Comparison of ENCODE assay signal across 1 cellular context in the genomic region with DNA sequence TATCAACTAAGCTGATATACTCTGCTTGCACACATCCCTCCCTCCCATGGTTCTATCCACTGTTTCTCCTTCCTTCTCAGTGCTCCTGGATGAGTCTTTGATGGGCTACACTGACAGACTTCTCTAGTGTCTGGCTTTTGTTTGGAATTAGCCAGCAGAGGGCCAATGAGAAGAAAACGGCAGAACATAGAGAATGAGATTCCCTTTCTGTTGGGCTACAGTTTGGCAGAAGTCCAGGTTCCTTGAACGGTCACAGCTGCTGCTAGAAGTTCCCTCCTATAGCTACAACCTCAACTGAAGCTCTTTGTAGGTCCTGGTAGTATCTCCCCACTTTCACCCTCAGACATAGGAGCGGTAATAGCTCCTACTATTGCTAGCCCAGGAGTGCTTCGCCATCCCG.
TF ChIP-seq lines count a peak whose summit lies in the region.

No MANE protein-coding gene starts in this region.

TF ChIP-seq in GM23338, 12 proteins besides CTCF, POLR2A, EP300 and RAD21 (continued from another document):
- TF ChIP-seq, protein P1, sequence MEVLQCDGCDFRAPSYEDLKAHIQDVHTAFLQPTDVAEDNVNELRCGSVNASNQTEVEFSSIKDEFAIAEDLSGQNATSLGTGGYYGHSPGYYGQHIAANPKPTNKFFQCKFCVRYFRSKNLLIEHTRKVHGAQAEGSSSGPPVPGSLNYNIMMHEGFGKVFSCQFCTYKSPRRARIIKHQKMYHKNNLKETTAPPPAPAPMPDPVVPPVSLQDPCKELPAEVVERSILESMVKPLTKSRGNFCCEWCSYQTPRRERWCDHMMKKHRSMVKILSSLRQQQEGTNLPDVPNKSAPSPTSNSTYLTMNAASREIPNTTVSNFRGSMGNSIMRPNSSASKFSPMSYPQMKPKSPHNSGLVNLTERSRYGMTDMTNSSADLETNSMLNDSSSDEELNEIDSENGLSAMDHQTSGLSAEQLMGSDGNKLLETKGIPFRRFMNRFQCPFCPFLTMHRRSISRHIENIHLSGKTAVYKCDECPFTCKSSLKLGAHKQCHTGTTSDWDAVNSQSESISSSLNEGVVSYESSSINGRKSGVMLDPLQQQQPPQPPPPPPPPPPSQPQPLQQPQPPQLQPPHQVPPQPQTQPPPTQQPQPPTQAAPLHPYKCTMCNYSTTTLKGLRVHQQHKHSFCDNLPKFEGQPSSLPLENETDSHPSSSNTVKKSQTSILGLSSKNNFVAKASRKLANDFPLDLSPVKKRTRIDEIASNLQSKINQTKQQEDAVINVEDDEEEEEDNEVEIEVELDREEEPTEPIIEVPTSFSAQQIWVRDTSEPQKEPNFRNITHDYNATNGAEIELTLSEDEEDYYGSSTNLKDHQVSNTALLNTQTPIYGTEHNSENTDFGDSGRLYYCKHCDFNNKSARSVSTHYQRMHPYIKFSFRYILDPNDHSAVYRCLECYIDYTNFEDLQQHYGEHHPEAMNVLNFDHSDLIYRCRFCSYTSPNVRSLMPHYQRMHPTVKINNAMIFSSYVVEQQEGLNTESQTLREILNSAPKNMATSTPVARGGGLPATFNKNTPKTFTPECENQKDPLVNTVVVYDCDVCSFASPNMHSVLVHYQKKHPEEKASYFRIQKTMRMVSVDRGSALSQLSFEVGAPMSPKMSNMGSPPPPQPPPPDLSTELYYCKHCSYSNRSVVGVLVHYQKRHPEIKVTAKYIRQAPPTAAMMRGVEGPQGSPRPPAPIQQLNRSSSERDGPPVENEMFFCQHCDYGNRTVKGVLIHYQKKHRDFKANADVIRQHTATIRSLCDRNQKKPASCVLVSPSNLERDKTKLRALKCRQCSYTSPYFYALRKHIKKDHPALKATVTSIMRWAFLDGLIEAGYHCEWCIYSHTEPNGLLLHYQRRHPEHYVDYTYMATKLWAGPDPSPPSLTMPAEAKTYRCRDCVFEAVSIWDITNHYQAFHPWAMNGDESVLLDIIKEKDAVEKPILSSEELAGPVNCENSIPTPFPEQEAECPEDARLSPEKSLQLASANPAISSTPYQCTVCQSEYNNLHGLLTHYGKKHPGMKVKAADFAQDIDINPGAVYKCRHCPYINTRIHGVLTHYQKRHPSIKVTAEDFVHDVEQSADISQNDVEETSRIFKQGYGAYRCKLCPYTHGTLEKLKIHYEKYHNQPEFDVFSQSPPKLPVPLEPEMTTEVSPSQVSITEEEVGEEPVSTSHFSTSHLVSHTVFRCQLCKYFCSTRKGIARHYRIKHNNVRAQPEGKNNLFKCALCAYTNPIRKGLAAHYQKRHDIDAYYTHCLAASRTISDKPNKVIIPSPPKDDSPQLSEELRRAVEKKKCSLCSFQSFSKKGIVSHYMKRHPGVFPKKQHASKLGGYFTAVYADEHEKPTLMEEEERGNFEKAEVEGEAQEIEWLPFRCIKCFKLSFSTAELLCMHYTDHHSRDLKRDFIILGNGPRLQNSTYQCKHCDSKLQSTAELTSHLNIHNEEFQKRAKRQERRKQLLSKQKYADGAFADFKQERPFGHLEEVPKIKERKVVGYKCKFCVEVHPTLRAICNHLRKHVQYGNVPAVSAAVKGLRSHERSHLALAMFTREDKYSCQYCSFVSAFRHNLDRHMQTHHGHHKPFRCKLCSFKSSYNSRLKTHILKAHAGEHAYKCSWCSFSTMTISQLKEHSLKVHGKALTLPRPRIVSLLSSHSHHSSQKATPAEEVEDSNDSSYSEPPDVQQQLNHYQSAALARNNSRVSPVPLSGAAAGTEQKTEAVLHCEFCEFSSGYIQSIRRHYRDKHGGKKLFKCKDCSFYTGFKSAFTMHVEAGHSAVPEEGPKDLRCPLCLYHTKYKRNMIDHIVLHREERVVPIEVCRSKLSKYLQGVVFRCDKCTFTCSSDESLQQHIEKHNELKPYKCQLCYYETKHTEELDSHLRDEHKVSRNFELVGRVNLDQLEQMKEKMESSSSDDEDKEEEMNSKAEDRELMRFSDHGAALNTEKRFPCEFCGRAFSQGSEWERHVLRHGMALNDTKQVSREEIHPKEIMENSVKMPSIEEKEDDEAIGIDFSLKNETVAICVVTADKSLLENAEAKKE (CRISPR knock-in tag; IDR thresholded peaks at IDR 0.05): no peak
- no peak for TF ChIP-seq ETS1 (IDR thresholded peaks at IDR 0.05)
